In genomic region chr5:140402258-140403074, GRCh38 we compare ENCODE assay signal across 1 cellular context.
TF ChIP-seq lines count a peak whose summit lies in the region.

No MANE protein-coding gene starts in this region.

TF ChIP-seq in HepG2, 621 proteins besides CTCF, POLR2A, EP300 and RAD21 (continued from another document and continues in another):
- TF ChIP-seq ZBTB10 (CRISPR knock-in tag; IDR thresholded peaks at IDR 0.05; ENCODE audit: borderline replicate concordance): no peak
- TF ChIP-seq TBX2 (CRISPR knock-in tag; IDR thresholded peaks at IDR 0.05; ENCODE audit: borderline replicate concordance): no peak
- no peak for TF ChIP-seq ZNF790 (CRISPR knock-in tag; IDR thresholded peaks at IDR 0.05; ENCODE audit: borderline replicate concordance)
- peak; percentile 91 for TF ChIP-seq MIER2 (CRISPR knock-in tag; IDR thresholded peaks at IDR 0.05)
- TF ChIP-seq RXRB (CRISPR knock-in tag; IDR thresholded peaks at IDR 0.05; ENCODE audit: borderline replicate concordance): no peak
- 0 out of 2 replicates have a peak, but pooled peaks have one; percentile 5 for TF ChIP-seq ZBTB39 (CRISPR knock-in tag; IDR thresholded peaks at IDR 0.05)
- TF ChIP-seq KLF9 (CRISPR knock-in tag; IDR thresholded peaks at IDR 0.05; ENCODE audit: low read depth): peak; percentile 74; the same call in 1 of the 2 replicates
- TF ChIP-seq MED1 (CRISPR knock-in tag; IDR thresholded peaks at IDR 0.05): peak; percentile 48
- TF ChIP-seq MXD4 (CRISPR knock-in tag; IDR thresholded peaks at IDR 0.05): no peak; the same call in 1 of the 2 replicates
- peak; percentile 43; the same call in 1 of the 2 replicates for TF ChIP-seq BRD4 (CRISPR knock-in tag; IDR thresholded peaks at IDR 0.05)
- TF ChIP-seq ZNF10 (CRISPR knock-in tag; IDR thresholded peaks at IDR 0.05; ENCODE audit: borderline replicate concordance, low read depth): no peak
- TF ChIP-seq NFATC3 (CRISPR knock-in tag; IDR thresholded peaks at IDR 0.05): no peak
- no peak for TF ChIP-seq NR2C2 (CRISPR knock-in tag; IDR thresholded peaks at IDR 0.05; ENCODE audit: borderline replicate concordance)
- TF ChIP-seq, protein P1, sequence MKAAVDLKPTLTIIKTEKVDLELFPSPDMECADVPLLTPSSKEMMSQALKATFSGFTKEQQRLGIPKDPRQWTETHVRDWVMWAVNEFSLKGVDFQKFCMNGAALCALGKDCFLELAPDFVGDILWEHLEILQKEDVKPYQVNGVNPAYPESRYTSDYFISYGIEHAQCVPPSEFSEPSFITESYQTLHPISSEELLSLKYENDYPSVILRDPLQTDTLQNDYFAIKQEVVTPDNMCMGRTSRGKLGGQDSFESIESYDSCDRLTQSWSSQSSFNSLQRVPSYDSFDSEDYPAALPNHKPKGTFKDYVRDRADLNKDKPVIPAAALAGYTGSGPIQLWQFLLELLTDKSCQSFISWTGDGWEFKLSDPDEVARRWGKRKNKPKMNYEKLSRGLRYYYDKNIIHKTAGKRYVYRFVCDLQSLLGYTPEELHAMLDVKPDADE (CRISPR knock-in tag; IDR thresholded peaks at IDR 0.05): no peak
- TF ChIP-seq ZNF556 (CRISPR knock-in tag; IDR thresholded peaks at IDR 0.05; ENCODE audit: borderline replicate concordance): no peak
- 0 out of 2 replicates have a peak, but pooled peaks have one; percentile 30 for TF ChIP-seq ZNF792 (CRISPR knock-in tag; IDR thresholded peaks at IDR 0.05)
- TF ChIP-seq, protein P2, sequence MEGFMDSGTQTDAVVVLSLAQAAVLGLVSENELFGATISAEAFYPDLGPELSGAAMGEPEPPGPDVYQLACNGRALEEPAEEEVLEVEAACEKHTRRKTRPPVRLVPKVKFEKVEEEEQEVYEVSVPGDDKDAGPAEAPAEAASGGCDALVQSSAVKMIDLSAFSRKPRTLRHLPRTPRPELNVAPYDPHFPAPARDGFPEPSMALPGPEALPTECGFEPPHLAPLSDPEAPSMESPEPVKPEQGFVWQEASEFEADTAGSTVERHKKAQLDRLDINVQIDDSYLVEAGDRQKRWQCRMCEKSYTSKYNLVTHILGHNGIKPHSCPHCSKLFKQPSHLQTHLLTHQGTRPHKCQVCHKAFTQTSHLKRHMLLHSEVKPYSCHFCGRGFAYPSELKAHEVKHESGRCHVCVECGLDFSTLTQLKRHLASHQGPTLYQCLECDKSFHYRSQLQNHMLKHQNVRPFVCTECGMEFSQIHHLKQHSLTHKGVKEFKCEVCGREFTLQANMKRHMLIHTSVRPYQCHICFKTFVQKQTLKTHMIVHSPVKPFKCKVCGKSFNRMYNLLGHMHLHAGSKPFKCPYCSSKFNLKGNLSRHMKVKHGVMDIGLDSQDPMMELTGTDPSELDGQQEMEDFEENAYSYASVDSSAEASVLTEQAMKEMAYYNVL (CRISPR knock-in tag; IDR thresholded peaks at IDR 0.05; ENCODE audit: borderline replicate concordance): no peak
- TF ChIP-seq XRCC5 (optimal IDR thresholded peaks at IDR 0.05; ENCODE audit: low read length): peak; percentile 51
- no peak for TF ChIP-seq RFXANK (CRISPR knock-in tag; IDR thresholded peaks at IDR 0.05)
- TF ChIP-seq ZNF460 (CRISPR knock-in tag; IDR thresholded peaks at IDR 0.05; ENCODE audit: borderline replicate concordance): no peak; the same call in 1 of the 2 replicates
- TF ChIP-seq ZNF883 (CRISPR knock-in tag; IDR thresholded peaks at IDR 0.05; ENCODE audit: not compliant biosample characterization): no peak
- TF ChIP-seq GABPB1 (CRISPR knock-in tag; IDR thresholded peaks at IDR 0.05): no peak
- TF ChIP-seq ZFP36L1 (CRISPR knock-in tag; IDR thresholded peaks at IDR 0.05): no peak
- TF ChIP-seq SAFB2 (CRISPR knock-in tag; IDR thresholded peaks at IDR 0.05; ENCODE audit: borderline replicate concordance, low read depth): no peak
- TF ChIP-seq, protein P3, sequence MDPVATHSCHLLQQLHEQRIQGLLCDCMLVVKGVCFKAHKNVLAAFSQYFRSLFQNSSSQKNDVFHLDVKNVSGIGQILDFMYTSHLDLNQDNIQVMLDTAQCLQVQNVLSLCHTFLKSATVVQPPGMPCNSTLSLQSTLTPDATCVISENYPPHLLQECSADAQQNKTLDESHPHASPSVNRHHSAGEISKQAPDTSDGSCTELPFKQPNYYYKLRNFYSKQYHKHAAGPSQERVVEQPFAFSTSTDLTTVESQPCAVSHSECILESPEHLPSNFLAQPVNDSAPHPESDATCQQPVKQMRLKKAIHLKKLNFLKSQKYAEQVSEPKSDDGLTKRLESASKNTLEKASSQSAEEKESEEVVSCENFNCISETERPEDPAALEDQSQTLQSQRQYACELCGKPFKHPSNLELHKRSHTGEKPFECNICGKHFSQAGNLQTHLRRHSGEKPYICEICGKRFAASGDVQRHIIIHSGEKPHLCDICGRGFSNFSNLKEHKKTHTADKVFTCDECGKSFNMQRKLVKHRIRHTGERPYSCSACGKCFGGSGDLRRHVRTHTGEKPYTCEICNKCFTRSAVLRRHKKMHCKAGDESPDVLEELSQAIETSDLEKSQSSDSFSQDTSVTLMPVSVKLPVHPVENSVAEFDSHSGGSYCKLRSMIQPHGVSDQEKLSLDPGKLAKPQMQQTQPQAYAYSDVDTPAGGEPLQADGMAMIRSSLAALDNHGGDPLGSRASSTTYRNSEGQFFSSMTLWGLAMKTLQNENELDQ (CRISPR knock-in tag; IDR thresholded peaks at IDR 0.05; ENCODE audit: borderline replicate concordance): no peak
- TF ChIP-seq MYC (CRISPR knock-in tag; IDR thresholded peaks at IDR 0.05; ENCODE audit: borderline replicate concordance): no peak; the same call in 1 of the 2 replicates
- TF ChIP-seq ZBTB25 (CRISPR knock-in tag; IDR thresholded peaks at IDR 0.05): no peak
- TF ChIP-seq GABPA (IDR thresholded peaks at IDR 0.05; ENCODE audit: low read depth, low read length): no peak
- peak; percentile 38 for TF ChIP-seq GABPA (CRISPR knock-in tag; IDR thresholded peaks at IDR 0.05; ENCODE audit: low read depth)
- TF ChIP-seq ZNF879 (CRISPR knock-in tag; IDR thresholded peaks at IDR 0.05): no peak
- no peak for TF ChIP-seq CENPBD1 (CRISPR knock-in tag; IDR thresholded peaks at IDR 0.05; ENCODE audit: borderline replicate concordance, low read depth)
- no peak for TF ChIP-seq ZSCAN12 (CRISPR knock-in tag; IDR thresholded peaks at IDR 0.05)
- no peak for TF ChIP-seq ZZZ3 (CRISPR knock-in tag; IDR thresholded peaks at IDR 0.05; ENCODE audit: borderline replicate concordance)
- TF ChIP-seq, protein P4, sequence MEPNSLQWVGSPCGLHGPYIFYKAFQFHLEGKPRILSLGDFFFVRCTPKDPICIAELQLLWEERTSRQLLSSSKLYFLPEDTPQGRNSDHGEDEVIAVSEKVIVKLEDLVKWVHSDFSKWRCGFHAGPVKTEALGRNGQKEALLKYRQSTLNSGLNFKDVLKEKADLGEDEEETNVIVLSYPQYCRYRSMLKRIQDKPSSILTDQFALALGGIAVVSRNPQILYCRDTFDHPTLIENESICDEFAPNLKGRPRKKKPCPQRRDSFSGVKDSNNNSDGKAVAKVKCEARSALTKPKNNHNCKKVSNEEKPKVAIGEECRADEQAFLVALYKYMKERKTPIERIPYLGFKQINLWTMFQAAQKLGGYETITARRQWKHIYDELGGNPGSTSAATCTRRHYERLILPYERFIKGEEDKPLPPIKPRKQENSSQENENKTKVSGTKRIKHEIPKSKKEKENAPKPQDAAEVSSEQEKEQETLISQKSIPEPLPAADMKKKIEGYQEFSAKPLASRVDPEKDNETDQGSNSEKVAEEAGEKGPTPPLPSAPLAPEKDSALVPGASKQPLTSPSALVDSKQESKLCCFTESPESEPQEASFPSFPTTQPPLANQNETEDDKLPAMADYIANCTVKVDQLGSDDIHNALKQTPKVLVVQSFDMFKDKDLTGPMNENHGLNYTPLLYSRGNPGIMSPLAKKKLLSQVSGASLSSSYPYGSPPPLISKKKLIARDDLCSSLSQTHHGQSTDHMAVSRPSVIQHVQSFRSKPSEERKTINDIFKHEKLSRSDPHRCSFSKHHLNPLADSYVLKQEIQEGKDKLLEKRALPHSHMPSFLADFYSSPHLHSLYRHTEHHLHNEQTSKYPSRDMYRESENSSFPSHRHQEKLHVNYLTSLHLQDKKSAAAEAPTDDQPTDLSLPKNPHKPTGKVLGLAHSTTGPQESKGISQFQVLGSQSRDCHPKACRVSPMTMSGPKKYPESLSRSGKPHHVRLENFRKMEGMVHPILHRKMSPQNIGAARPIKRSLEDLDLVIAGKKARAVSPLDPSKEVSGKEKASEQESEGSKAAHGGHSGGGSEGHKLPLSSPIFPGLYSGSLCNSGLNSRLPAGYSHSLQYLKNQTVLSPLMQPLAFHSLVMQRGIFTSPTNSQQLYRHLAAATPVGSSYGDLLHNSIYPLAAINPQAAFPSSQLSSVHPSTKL (CRISPR knock-in tag; IDR thresholded peaks at IDR 0.05): no peak
- no peak; the same call in 1 of the 2 replicates for TF ChIP-seq HMG20A (CRISPR knock-in tag; IDR thresholded peaks at IDR 0.05; ENCODE audit: borderline replicate concordance)
- no peak for TF ChIP-seq CSRNP1 (CRISPR knock-in tag; IDR thresholded peaks at IDR 0.05)
- TF ChIP-seq HMG20B (CRISPR knock-in tag; conservative IDR thresholded peaks at IDR 0.05): no peak
- TF ChIP-seq TBX3 (IDR thresholded peaks at IDR 0.05; ENCODE audit: borderline replicate concordance): no peak
- TF ChIP-seq, protein P5, sequence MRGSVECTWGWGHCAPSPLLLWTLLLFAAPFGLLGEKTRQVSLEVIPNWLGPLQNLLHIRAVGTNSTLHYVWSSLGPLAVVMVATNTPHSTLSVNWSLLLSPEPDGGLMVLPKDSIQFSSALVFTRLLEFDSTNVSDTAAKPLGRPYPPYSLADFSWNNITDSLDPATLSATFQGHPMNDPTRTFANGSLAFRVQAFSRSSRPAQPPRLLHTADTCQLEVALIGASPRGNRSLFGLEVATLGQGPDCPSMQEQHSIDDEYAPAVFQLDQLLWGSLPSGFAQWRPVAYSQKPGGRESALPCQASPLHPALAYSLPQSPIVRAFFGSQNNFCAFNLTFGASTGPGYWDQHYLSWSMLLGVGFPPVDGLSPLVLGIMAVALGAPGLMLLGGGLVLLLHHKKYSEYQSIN (CRISPR knock-in tag; IDR thresholded peaks at IDR 0.05; ENCODE audit: borderline replicate concordance): no peak
- TF ChIP-seq ZNF326 (CRISPR knock-in tag; IDR thresholded peaks at IDR 0.05; ENCODE audit: borderline replicate concordance): no peak
- TF ChIP-seq CHD4 (IDR thresholded peaks at IDR 0.05; ENCODE audit: borderline replicate concordance, low read length): 0 out of 2 replicates have a peak, but pooled peaks have one; percentile 31
- TF ChIP-seq RAD51 (IDR thresholded peaks at IDR 0.05; ENCODE audit: borderline replicate concordance): peak; percentile 93
- no peak for TF ChIP-seq ZNF337 (CRISPR knock-in tag; IDR thresholded peaks at IDR 0.05; ENCODE audit: borderline replicate concordance, low read depth)
- no peak for TF ChIP-seq AGO1 (IDR thresholded peaks at IDR 0.05; ENCODE audit: low read depth, low read length, poor library complexity, severe bottlenecking)
- TF ChIP-seq ZNF446 (CRISPR knock-in tag; IDR thresholded peaks at IDR 0.05): no peak
- TF ChIP-seq ZKSCAN5 (CRISPR knock-in tag; IDR thresholded peaks at IDR 0.05): no peak
